ENCODE assay signal across 8 cellular contexts in genomic region chr1:234676103-234676594, GRCh38.
DNase-seq lines count a peak whose midpoint lies in the region; FAIRE-seq and TF ChIP-seq lines count a peak whose summit lies in the region.

No MANE protein-coding gene starts in this region.

- H3K9ac ChIP-seq in HUES48 (ENCODE audit: low read depth, low read length): no peak overlapping the region

- peak overlapping the region; percentile 80 for H3K4me3 Mint-ChIP-seq in activated naive CD4-positive, alpha-beta T cell treated with anti-CD3 and anti-CD28 coated beads, Interleukin-2, amount 50 U/mL, for 24 hours

- DNase-seq in AML-193 (lab: John Stamatoyannopoulos, UW) (peak; percentile 41 to 51), GM19239 (ENCODE audit: insufficient read length, low spot score) (peak; percentile 49), SHP77 (lab: John Stamatoyannopoulos, UW) (peak; percentile 85 to 91), glomerular endothelial cell (ENCODE audit: extremely low read depth, low read depth, low spot score) (peak; percentile 22), non-pigmented ciliary epithelial cell (ENCODE audit: low read depth) (peak; percentile 40), suprapubic skin (ENCODE audit: low spot score in 2 of 2) (peak in 1 of 2 donors; percentile 89)

- no peak overlapping the region for H3K27ac ChIP-seq in HUES48 (ENCODE audit: low read depth, low read length)
- no peak overlapping the region for H3K27ac ChIP-seq in suprapubic skin

- H3K27me3 Mint-ChIP-seq in activated naive CD4-positive, alpha-beta T cell treated with anti-CD3 and anti-CD28 coated beads, Interleukin-2, amount 50 U/mL, for 24 hours: no peaks in the 10 kb centered on the region

- H3K36me3 ChIP-seq in HUES48 (ENCODE audit: control insufficient read depth, insufficient read depth, low read length) (no peaks in the 10 kb centered on the region), suprapubic skin (no peaks in the 10 kb centered on the region)

- no peaks in the 10 kb centered on the region for H3K36me3 Mint-ChIP-seq in activated naive CD4-positive, alpha-beta T cell treated with anti-CD3 and anti-CD28 coated beads, Interleukin-2, amount 50 U/mL, for 24 hours

- H3K4me1 ChIP-seq in HUES48 (ENCODE audit: control insufficient read depth, insufficient read depth, low read length): peaks cover 4% of the 10 kb centered on the region; the same call in 1 of the 2 replicates
- peaks cover 7% of the 10 kb centered on the region for H3K4me1 ChIP-seq in suprapubic skin

- no peaks in the 10 kb centered on the region for H3K9me3 ChIP-seq in HUES48 (ENCODE audit: control insufficient read depth, insufficient read depth, low read length)
- H3K9me3 ChIP-seq in suprapubic skin: no peaks in the 10 kb centered on the region

- no peaks in the 10 kb centered on the region for H3K9me3 Mint-ChIP-seq in activated naive CD4-positive, alpha-beta T cell treated with anti-CD3 and anti-CD28 coated beads, Interleukin-2, amount 50 U/mL, for 24 hours

- peak overlapping the region; percentile 60 for H3K27ac Mint-ChIP-seq in activated naive CD4-positive, alpha-beta T cell treated with anti-CD3 and anti-CD28 coated beads, Interleukin-2, amount 50 U/mL, for 24 hours

- TF ChIP-seq CTCF in suprapubic skin (IDR thresholded peaks at IDR 0.05): no peak

- peaks cover 12% of the 10 kb centered on the region for H3K4me1 Mint-ChIP-seq in activated naive CD4-positive, alpha-beta T cell treated with anti-CD3 and anti-CD28 coated beads, Interleukin-2, amount 50 U/mL, for 24 hours

- no peak for TF ChIP-seq POLR2A in suprapubic skin (IDR thresholded peaks at IDR 0.05)

- H3K4me3 ChIP-seq in HUES48 (ENCODE audit: low read depth, low read length) (peak overlapping the region; percentile 54), suprapubic skin (peak overlapping the region; percentile 36)

- peak; percentile 83 for FAIRE-seq in GM19239 (lab: Jason Lieb, UNC)

- H3K27me3 ChIP-seq in HUES48 (ENCODE audit: control insufficient read depth, insufficient read depth, low read length) (no peaks in the 10 kb centered on the region), suprapubic skin (no peaks in the 10 kb centered on the region)

- TF ChIP-seq EP300 in suprapubic skin (IDR thresholded peaks at IDR 0.05): no peak

- 11% methylated on average over 13 of the region's 13 CpGs for WGBS in suprapubic skin
